Comparison of ENCODE assay signal across 8 cellular contexts in the genomic region with DNA sequence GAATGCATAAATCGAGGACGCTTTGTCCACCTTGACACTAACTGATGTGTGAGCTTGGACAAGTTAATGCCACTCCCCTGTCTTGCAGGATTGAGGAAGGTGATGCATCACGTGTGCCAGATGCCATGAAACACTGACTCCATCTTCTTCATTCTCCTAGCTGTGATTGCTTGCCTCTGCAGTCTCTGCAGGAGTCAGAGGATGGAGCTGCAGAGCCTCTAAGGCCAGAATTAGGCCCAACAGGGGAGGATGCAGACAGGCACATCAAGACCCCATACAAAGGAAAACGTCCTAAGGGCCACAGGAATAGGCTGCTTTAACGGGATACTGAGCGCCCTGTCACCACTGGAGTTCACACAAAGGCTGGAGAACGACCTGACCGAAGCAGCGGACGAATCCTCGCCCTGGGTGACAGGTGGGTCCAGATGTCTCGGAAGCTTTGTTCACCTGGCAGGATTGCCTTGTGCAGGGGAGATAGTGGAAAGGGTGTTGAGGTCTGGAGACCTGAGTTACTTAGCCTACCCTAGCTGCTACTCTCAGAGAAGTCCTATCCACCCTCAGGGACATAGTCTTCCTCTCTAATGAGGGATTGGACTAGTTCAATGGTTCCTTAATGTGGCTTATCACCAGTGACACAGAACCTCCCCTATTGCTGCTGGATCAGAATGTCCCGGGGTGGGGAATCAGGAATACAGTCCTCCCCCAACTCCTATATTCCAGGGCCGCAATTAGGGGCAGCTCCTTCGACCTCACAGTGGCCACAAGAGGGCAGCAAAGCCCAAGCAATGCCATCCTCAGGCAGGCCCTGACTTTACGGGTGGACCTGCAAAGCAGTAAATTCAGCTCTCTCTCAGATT. TPM values are rescaled to one million over a fixed set of nuclear protein-coding genes. Genes with fewer than 3 reads are reported as not detected.
DNase-seq lines count a peak whose midpoint lies in the region; ATAC-seq, FAIRE-seq and TF ChIP-seq lines count a peak whose summit lies in the region.
"Had no signal": no experiment of that assay in that cellular context is flagged by ENCODE, and none has a peak within 500 bp of the region (broad histone marks: within the 10 kb centered on the region; RNA-seq: fewer than 3 reads in every experiment).

No MANE protein-coding gene starts in this region.

- no peaks in the 10 kb centered on the region for H4K20me1 ChIP-seq in HepG2 (ENCODE audit: insufficient read depth, low read length)

- no peak overlapping the region for H2AFZ ChIP-seq in HepG2 (ENCODE audit: low read length)

- POLR2A ChIA-PET in HepG2 (lab: Yijun Ruan, JAX), result no interaction called here

- peaks cover 16% of the 10 kb centered on the region; the same call in 1 of the 2 replicates for H3K4me1 ChIP-seq in HepG2 (ENCODE audit: insufficient read depth, low read length)

- no peaks in the 10 kb centered on the region for H3K79me2 ChIP-seq in HepG2 (ENCODE audit: insufficient read depth, low read length)

- TF ChIP-seq POLR2A in GM12891 (IDR thresholded peaks at IDR 0.05; ENCODE audit: low read depth, low read length), result no peak
- TF ChIP-seq POLR2A in HepG2 (IDR thresholded peaks at IDR 0.05; ENCODE audit: insufficient read depth in 1 of 2, low read depth in 2 of 2, low read length in 2 of 2), result no peak

- no peak overlapping the region for H3K27ac ChIP-seq in HepG2 (ENCODE audit: extremely low read length, insufficient read depth, low read length)

- TF ChIP-seq CTCF in HepG2 (CRISPR knock-in tag; IDR thresholded peaks at IDR 0.05), result peak; percentile 92

- in situ Hi-C loops in HepG2 (cut with HindIII; ENCODE audit: extremely low pct_ligation_motif_present, low pct_unique_long_range_greater_than_20kb), result loop anchor here (5.0 to 25.0 kb wide), 2 partner anchors 224 to 484 kb away; no protein-coding TSS in a partner anchor

- 37% methylated on average over 15 of the region's 16 CpGs for WGBS in HepG2 (ENCODE audit: low lambda C conversion rate)

- ATAC-seq in HG02970 (IDR thresholded peaks at IDR 0.05; ENCODE audit: low FRiP score, unreplicated experiment), result peak; percentile 56
- ATAC-seq in HepG2, result peak; percentile 90

- TF ChIP-seq EP300 in HepG2 (IDR thresholded peaks at IDR 0.05; ENCODE audit: low read depth in 2 of 2, low read length in 2 of 2) (no peak), HepG2 (CRISPR knock-in tag; IDR thresholded peaks at IDR 0.05; ENCODE audit: borderline replicate concordance) (no peak)

- no peak overlapping the region for H3K4me3 ChIP-seq in HepG2 (replicated peaks in 1 of 3; ENCODE audit: insufficient read depth in 1 of 3, low read depth in 2 of 3, low read length in 3 of 3)

- DNase-seq in GM12891 (ENCODE audit: insufficient read length, low spot score), result peak; percentile 43
- peak; percentile 79 for DNase-seq in NCI-H345 (lab: John Stamatoyannopoulos, UW)
- peak; percentile 63 for DNase-seq in activated CD4-positive, alpha-beta T cell treated with anti-CD3 and anti-CD28 coated beads for 1 hour
- DNase-seq in cerebellar cortex (ENCODE audit: low spot score), result peak; percentile 74
- peak; percentile 52 for DNase-seq in HepG2 (ENCODE audit: low spot score)
- DNase-seq in stimulated activated CD4-positive, alpha-beta T cell treated with anti-CD3 and anti-CD28 coated beads, TNF-alpha, amount 100 ng/mL, for 1 hour (ENCODE audit: low read depth in 3 of 3, low spot score in 1 of 3), result peak; percentile 50 to 68 (median 58)

- BruUV-seq in HepG2 (replicated peaks; lab: Mats Ljungman, UMichigan), result no TSS peak

- no peak overlapping the region for H3K9ac ChIP-seq in HepG2 (ENCODE audit: insufficient read depth, low read depth, low read length)

- intact Hi-C loops in HepG2 (cut with micrococcal nuclease; ENCODE audit: unreplicated experiment), result loop anchor here (1.0 to 10.0 kb wide), 5 partner anchors 210 to 1384 kb away; no protein-coding TSS in a partner anchor

- CTCF ChIA-PET in HepG2 (lab: Yijun Ruan, JAX; ENCODE audit: low intra/inter-chr PET ratio, low total read pairs), result interaction anchor here (0.7 to 1.5 kb wide), 4 partner anchors 190 to 483 kb away, joined by 3 to 17 read pairs (median 4); no protein-coding TSS in a partner anchor

- H3K9me3 ChIP-seq in HepG2 (ENCODE audit: low read length), result no peaks in the 10 kb centered on the region

- TF ChIP-seq RAD21 in HepG2 (CRISPR knock-in tag; IDR thresholded peaks at IDR 0.05), result peak; percentile 66

- no peaks in the 10 kb centered on the region for H3K36me3 ChIP-seq in HepG2 (replicated peaks in 1 of 2; ENCODE audit: control insufficient read depth in 1 of 2, insufficient read depth in 2 of 2, low read length in 2 of 2)

- H3K27me3 ChIP-seq in HepG2 (ENCODE audit: control insufficient read depth in 1 of 2, insufficient read depth in 2 of 2, low read length in 2 of 2), result peaks cover 0 to 19% of the 10 kb centered on the region in 2 experiments; a peak in 2 of 5 replicates

- H3K4me2 ChIP-seq in HepG2 (ENCODE audit: low read depth, low read length), result no peak overlapping the region

- peak; percentile 16 for FAIRE-seq in GM12891 (lab: Jason Lieb, UNC)
- peak; percentile 50 for FAIRE-seq in HepG2 (lab: Jason Lieb, UNC)

TF ChIP-seq in GM12891, 5 proteins besides CTCF, POLR2A, EP300 and RAD21:
- TF ChIP-seq SPI1 (IDR thresholded peaks at IDR 0.05; ENCODE audit: low read depth, low read length) (no peak), POU2F2 (IDR thresholded peaks at IDR 0.05; ENCODE audit: low read depth, low read length) (no peak), PAX5 (IDR thresholded peaks at IDR 0.05; ENCODE audit: insufficient read depth, low read length, severe bottlenecking) (no peak), TAF1 (IDR thresholded peaks at IDR 0.05; ENCODE audit: low read depth, low read length) (no peak), POLR2AphosphoS5 (IDR thresholded peaks at IDR 0.05; ENCODE audit: low read depth, low read length) (no peak)

TF ChIP-seq in HepG2, 621 proteins besides CTCF, POLR2A, EP300 and RAD21 (continues in another document):
- TF ChIP-seq EHMT2 (IDR thresholded peaks at IDR 0.05; ENCODE audit: borderline replicate concordance, low read depth, low read length), result no peak
- TF ChIP-seq, protein P1, sequence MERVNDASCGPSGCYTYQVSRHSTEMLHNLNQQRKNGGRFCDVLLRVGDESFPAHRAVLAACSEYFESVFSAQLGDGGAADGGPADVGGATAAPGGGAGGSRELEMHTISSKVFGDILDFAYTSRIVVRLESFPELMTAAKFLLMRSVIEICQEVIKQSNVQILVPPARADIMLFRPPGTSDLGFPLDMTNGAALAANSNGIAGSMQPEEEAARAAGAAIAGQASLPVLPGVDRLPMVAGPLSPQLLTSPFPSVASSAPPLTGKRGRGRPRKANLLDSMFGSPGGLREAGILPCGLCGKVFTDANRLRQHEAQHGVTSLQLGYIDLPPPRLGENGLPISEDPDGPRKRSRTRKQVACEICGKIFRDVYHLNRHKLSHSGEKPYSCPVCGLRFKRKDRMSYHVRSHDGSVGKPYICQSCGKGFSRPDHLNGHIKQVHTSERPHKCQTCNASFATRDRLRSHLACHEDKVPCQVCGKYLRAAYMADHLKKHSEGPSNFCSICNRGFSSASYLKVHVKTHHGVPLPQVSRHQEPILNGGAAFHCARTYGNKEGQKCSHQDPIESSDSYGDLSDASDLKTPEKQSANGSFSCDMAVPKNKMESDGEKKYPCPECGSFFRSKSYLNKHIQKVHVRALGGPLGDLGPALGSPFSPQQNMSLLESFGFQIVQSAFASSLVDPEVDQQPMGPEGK (CRISPR knock-in tag; IDR thresholded peaks at IDR 0.05), result peak; percentile 26; the same call in 1 of the 2 replicates
- TF ChIP-seq, protein P2, sequence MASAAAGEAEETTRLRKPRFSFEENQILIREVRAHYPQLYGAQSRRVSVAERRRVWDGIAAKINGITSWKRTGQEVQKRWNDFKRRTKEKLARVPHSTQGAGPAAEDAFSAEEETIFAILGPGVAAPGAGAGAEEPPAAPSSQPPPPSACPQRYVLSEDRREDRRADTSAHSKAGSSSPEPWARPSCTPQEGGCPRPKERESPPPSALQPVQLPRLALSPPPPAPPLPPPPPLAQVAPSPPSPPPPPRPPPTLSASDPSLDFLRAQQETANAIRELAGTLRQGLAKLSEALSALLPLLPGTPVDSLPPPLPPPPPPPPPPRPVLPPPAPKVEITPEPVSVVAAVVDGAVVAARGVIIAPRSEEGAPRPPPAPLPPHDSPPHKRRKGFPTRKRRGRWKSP (CRISPR knock-in tag; IDR thresholded peaks at IDR 0.05), result no peak
- TF ChIP-seq, protein P3, sequence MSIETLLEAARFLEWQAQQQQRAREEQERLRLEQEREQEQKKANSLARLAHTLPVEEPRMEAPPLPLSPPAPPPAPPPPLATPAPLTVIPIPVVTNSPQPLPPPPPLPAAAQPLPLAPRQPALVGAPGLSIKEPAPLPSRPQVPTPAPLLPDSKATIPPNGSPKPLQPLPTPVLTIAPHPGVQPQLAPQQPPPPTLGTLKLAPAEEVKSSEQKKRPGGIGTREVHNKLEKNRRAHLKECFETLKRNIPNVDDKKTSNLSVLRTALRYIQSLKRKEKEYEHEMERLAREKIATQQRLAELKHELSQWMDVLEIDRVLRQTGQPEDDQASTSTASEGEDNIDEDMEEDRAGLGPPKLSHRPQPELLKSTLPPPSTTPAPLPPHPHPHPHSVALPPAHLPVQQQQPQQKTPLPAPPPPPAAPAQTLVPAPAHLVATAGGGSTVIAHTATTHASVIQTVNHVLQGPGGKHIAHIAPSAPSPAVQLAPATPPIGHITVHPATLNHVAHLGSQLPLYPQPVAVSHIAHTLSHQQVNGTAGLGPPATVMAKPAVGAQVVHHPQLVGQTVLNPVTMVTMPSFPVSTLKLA (IDR thresholded peaks at IDR 0.05), result no peak

RNA-seq across cellular contexts. Expression of a gene that starts 32.4 kb away (rescaled TPM):
- not detected for polyA plus RNA-seq in GM12891 (2012; ENCODE audit: low read depth, missing spikeins)
- total RNA-seq in HepG2 (2016; rRNA removed; fragmentation: Illumina TruSeq; extraction: Trizol), result not detected in 2 replicates
- not detected in 2 replicates for total RNA-seq in HepG2 (2016; cell fraction: cytosol; rRNA removed; fragmentation: Illumina TruSeq; extraction: Trizol; ENCODE audit: low read depth)
- total RNA-seq in HepG2 (2016; cell fraction: insoluble cytoplasmic fraction; rRNA removed; fragmentation: Illumina TruSeq; extraction: Trizol), result not detected in 2 replicates
- not detected in 2 replicates for total RNA-seq in HepG2 (2016; cell fraction: membrane; rRNA removed; fragmentation: Illumina TruSeq; extraction: Trizol)
- total RNA-seq in HepG2 (2016; cell fraction: nucleus; rRNA removed; fragmentation: Illumina TruSeq; extraction: Trizol), result not detected in 2 replicates
- polyA plus RNA-seq in HepG2 (2011; rRNA removed), result not detected in 2 replicates
- not detected in 2 replicates for polyA plus RNA-seq in HepG2 (2011; cell fraction: cytosol; rRNA removed)
- not detected in 2 replicates for polyA plus RNA-seq in HepG2 (2011; cell fraction: nucleus; rRNA removed)
- polyA plus RNA-seq in HepG2 (2012), result not detected in 2 replicates
- not detected in 2 replicates for polyA plus RNA-seq in HepG2 (2016; cell fraction: cytosol; fragmentation: Illumina TruSeq; extraction: Trizol; ENCODE audit: low read depth)
- polyA plus RNA-seq in HepG2 (2016; cell fraction: insoluble cytoplasmic fraction; fragmentation: Illumina TruSeq; extraction: Trizol; ENCODE audit: low read depth), result not detected in 2 replicates
- polyA plus RNA-seq in HepG2 (2016; cell fraction: membrane; fragmentation: Illumina TruSeq; extraction: Trizol; ENCODE audit: low read depth), result not detected in 2 replicates
- not detected in 2 replicates for polyA plus RNA-seq in HepG2 (2016; cell fraction: nucleus; fragmentation: Illumina TruSeq; extraction: Trizol; ENCODE audit: insufficient read depth, low read depth)
- not detected in 2 replicates for polyA minus RNA-seq in HepG2 (2011; rRNA and poly(A)+ RNA removed; ENCODE audit: low replicate concordance)
- not detected in 2 replicates for polyA minus RNA-seq in HepG2 (2011; cell fraction: cytosol; rRNA and poly(A)+ RNA removed)
- polyA minus RNA-seq in HepG2 (2011; cell fraction: nucleus; rRNA and poly(A)+ RNA removed), result not detected in 2 replicates
- total RNA-seq: mononuclear cell had no signal
